21 cellular contexts compared by ENCODE assay signal in the genomic region with DNA sequence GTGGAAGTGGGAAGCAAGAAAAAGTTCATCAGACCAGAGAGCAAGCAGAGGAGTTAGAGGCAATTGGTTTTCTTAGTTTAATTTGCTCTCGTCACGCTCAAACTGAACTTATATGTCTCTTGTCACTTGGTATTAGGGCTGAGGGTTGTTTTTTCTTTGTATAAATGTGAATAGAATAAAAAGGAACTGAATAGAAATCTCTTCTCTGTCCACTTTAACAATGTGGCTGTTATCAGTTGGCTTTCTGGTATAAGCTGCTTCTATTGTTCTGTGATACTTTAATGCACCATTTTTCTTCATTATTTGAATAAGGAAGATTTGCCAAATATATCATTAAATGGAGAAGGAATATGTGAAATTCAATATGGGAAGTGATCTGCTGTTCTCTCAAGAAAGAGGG.
DNase-seq lines count a peak whose midpoint lies in the region; ATAC-seq, FAIRE-seq and TF ChIP-seq lines count a peak whose summit lies in the region.
"Had no signal": no experiment of that assay in that cellular context is flagged by ENCODE, and none has a peak within 500 bp of the region (broad histone marks: within the 10 kb centered on the region; RNA-seq: fewer than 3 reads in every experiment).

No MANE protein-coding gene starts in this region.

- H3K9me3 ChIP-seq in MM.1S (replicated peaks; ENCODE audit: insufficient read depth, low read length) (no peaks in the 10 kb centered on the region), smooth muscle cell (replicated peaks; ENCODE audit: low read depth) (no peaks in the 10 kb centered on the region)
- H3K9me3 ChIP-seq: A549, BLaER1 had no signal

- H3K27ac Mint-ChIP-seq in glutamatergic neuron (ENCODE audit: unreplicated experiment), result peak overlapping the region; percentile 45
- H3K27ac Mint-ChIP-seq: CD14-positive monocyte, H9 had no signal

- H3K27me3 ChIP-seq in MM.1S (replicated peaks; ENCODE audit: insufficient read depth, low read length), result no peaks in the 10 kb centered on the region
- no peaks in the 10 kb centered on the region for H3K27me3 ChIP-seq in smooth muscle cell (ENCODE audit: low read depth)
- H3K27me3 ChIP-seq: BLaER1 had no signal

- peak overlapping the region; percentile 26; the same call in 1 of the 2 replicates for H3K27ac ChIP-seq in MM.1S (ENCODE audit: low read length)
- H3K27ac ChIP-seq in angular gyrus (ENCODE audit: low read depth, low read length), result peak overlapping the region; percentile 14
- peak overlapping the region; percentile 75 for H3K27ac ChIP-seq in smooth muscle cell (ENCODE audit: low read depth)
- H3K27ac ChIP-seq: 22Rv1, A549, BLaER1 had no signal

- H3K9ac ChIP-seq in MM.1S (ENCODE audit: low read length) (no peak overlapping the region), smooth muscle cell (ENCODE audit: low read depth) (no peak overlapping the region)
- H3K9ac ChIP-seq: BLaER1 had no signal

- 82% methylated on average over 2 of the region's 2 CpGs for WGBS in smooth muscle cell (ENCODE audit: low lambda C conversion rate)

- H3K4me3 ChIP-seq in MM.1S (ENCODE audit: low read length) (no peak overlapping the region), smooth muscle cell (no peak overlapping the region)
- H3K4me3 ChIP-seq: A549, BLaER1 had no signal

- no peaks in the 10 kb centered on the region for H3K79me2 ChIP-seq in MM.1S (ENCODE audit: low read length)
- no peaks in the 10 kb centered on the region for H3K79me2 ChIP-seq in smooth muscle cell (ENCODE audit: low read depth)

- no peaks in the 10 kb centered on the region for H4K20me1 ChIP-seq in MM.1S (ENCODE audit: insufficient read depth, low read length)
- no peaks in the 10 kb centered on the region for H4K20me1 ChIP-seq in smooth muscle cell (ENCODE audit: low read depth)
- H4K20me1 ChIP-seq: BLaER1 had no signal

- no peaks in the 10 kb centered on the region for H3F3A ChIP-seq in MM.1S (ENCODE audit: insufficient read depth, low read length)
- H3F3A ChIP-seq in smooth muscle cell (ENCODE audit: low read depth), result no peaks in the 10 kb centered on the region

- H3K4me2 ChIP-seq in MM.1S (ENCODE audit: low read depth, low read length), result no peak overlapping the region
- H3K4me2 ChIP-seq in smooth muscle cell, result peak overlapping the region; percentile 54
- H3K4me2 ChIP-seq: A549, BLaER1 had no signal

- no peak overlapping the region for H2AFZ ChIP-seq in MM.1S (ENCODE audit: low read length)
- H2AFZ ChIP-seq in smooth muscle cell (ENCODE audit: low read depth), result no peak overlapping the region

- no peaks in the 10 kb centered on the region for H3K36me3 ChIP-seq in MM.1S (replicated peaks; ENCODE audit: insufficient read depth, low read length)
- H3K36me3 ChIP-seq in smooth muscle cell (ENCODE audit: low read depth), result no peaks in the 10 kb centered on the region
- H3K36me3 ChIP-seq: BLaER1 had no signal

- no peak for FAIRE-seq in H54 (lab: Jason Lieb, UNC)
- FAIRE-seq: A549, GM12892, GM18507, HepG2 had no signal

- peaks cover 10% of the 10 kb centered on the region for H3K27me3 Mint-ChIP-seq in glutamatergic neuron (ENCODE audit: unreplicated experiment)

- TF ChIP-seq POLR2A in H54 (IDR thresholded peaks at IDR 0.05; ENCODE audit: low read depth, low read length), result no peak

- H3K4me1 ChIP-seq in MM.1S (ENCODE audit: low read length) (peaks cover 20% of the 10 kb centered on the region), smooth muscle cell (ENCODE audit: low read depth) (peaks cover 7% of the 10 kb centered on the region)
- H3K4me1 ChIP-seq: A549 had no signal

- ATAC-seq in left ventricle myocardium superior, result no peak
- no peak for ATAC-seq in stimulated activated naive CD8-positive, alpha-beta T cell treated with anti-CD3 and anti-CD28 coated beads, Interleukin-15, Interleukin-2, amounts not matched to agents 100 U/mL and 50 U/mL, for 24 hours
- ATAC-seq: A549, HepG2 had no signal

- DNase-seq in MM.1S, result no peak
- DNase-seq in glutamatergic neuron, result no peak
- no peak for DNase-seq in smooth muscle cell (lab: John Stamatoyannopoulos, UW; ENCODE audit: unreplicated experiment)
- DNase-seq in H54 (ENCODE audit: insufficient read length, low spot score), result no peak
- no peak for DNase-seq in left ventricle myocardium superior
- no peak for DNase-seq in stimulated activated naive CD8-positive, alpha-beta T cell treated with anti-CD3 and anti-CD28 coated beads, Interleukin-15, Interleukin-2, amounts not matched to agents 100 U/mL and 50 U/mL, for 24 hours
- DNase-seq in SIG-M5 treated with dmso at 0.1 percent for 504 hours (lab: John Stamatoyannopoulos, UW; ENCODE audit: unreplicated experiment), result no peak
- DNase-seq: CD4-positive, alpha-beta memory T cell; DMS153; DMS79; GDM1; GOT3; H9 had no signal

- TF ChIP-seq CTCF in MM.1S (IDR thresholded peaks at IDR 0.05; ENCODE audit: low read length), result no peak
- TF ChIP-seq CTCF in glutamatergic neuron (IDR thresholded peaks at IDR 0.05; ENCODE audit: partially characterized antibody, unreplicated experiment), result no peak
- TF ChIP-seq CTCF in smooth muscle cell (IDR thresholded peaks at IDR 0.05; ENCODE audit: borderline replicate concordance, insufficient read depth, poor library complexity, severe bottlenecking), result no peak

- H3K36me3 Mint-ChIP-seq in glutamatergic neuron (ENCODE audit: unreplicated experiment), result peaks cover 8% of the 10 kb centered on the region
- H3K36me3 Mint-ChIP-seq: CD14-positive monocyte; CD4-positive, alpha-beta memory T cell had no signal

- intact Hi-C loops in left ventricle myocardium superior (cut with micrococcal nuclease), result no loop called here

- H3K9me2 ChIP-seq in MM.1S (replicated peaks; ENCODE audit: insufficient read depth, low read length), result no peaks in the 10 kb centered on the region

- no peaks in the 10 kb centered on the region for H3K4me1 Mint-ChIP-seq in glutamatergic neuron (ENCODE audit: low read depth, unreplicated experiment)
- H3K4me1 Mint-ChIP-seq: CD14-positive monocyte; CD4-positive, alpha-beta memory T cell; H9 had no signal

- H3K4me3 Mint-ChIP-seq in glutamatergic neuron (ENCODE audit: unreplicated experiment), result no peak overlapping the region
- H3K4me3 Mint-ChIP-seq: CD14-positive monocyte; CD4-positive, alpha-beta memory T cell; H9 had no signal

- no peaks in the 10 kb centered on the region for H3K9me3 Mint-ChIP-seq in glutamatergic neuron (ENCODE audit: unreplicated experiment)
- H3K9me3 Mint-ChIP-seq: H9 had no signal

Comparison
In these comparisons a context has a peak if more than half of its experiments do, and no peak if none do; other contexts are left out.
1. H3K27ac ChIP-seq: peak in every context shown above with its lines; median percentile 75 in smooth muscle cell; 26 in MM.1S; 14 in angular gyrus.